Comparison of ENCODE assay signal across 8 cellular contexts in genomic region chr22:36237462-36238347, GRCh38. TPM values are rescaled to one million over a fixed set of nuclear protein-coding genes. Genes with fewer than 3 reads are reported as not detected.
DNase-seq lines count a peak whose midpoint lies in the region; ATAC-seq and TF ChIP-seq lines count a peak whose summit lies in the region.

No MANE protein-coding gene starts in this region.

- no peak for ATAC-seq in HG02840 (IDR thresholded peaks at IDR 0.05; ENCODE audit: low FRiP score, unreplicated experiment)

- peak overlapping the region; percentile 36 for H3K4me3 Mint-ChIP-seq in neural crest cell

- H3K36me3 Mint-ChIP-seq in neural crest cell (ENCODE audit: low read depth), result peaks cover 8% of the 10 kb centered on the region

- H3F3A ChIP-seq in OCI-LY1 (ENCODE audit: insufficient read depth, low read length), result no peaks in the 10 kb centered on the region

- H4K20me1 ChIP-seq in OCI-LY1 (ENCODE audit: insufficient read depth, low read length), result no peaks in the 10 kb centered on the region

- no peaks in the 10 kb centered on the region for H3K9me2 ChIP-seq in OCI-LY1 (ENCODE audit: low read depth, low read length)

- no peaks in the 10 kb centered on the region for H3K27me3 Mint-ChIP-seq in neural crest cell (ENCODE audit: low read depth)

- in situ Hi-C loops in G401 (cut with HindIII; ENCODE audit: low sequenced_read_pairs), result no loop called here
- in situ Hi-C loops in KBM-7 (cut with MboI; ENCODE audit: low pct_unique_long_range_greater_than_20kb, low sequenced_read_pairs), result no loop called here

- H3K9ac ChIP-seq in OCI-LY1 (ENCODE audit: low read length), result peak overlapping the region; percentile 97
- peak overlapping the region; percentile 85 to 87 for H3K9ac ChIP-seq in duodenal mucosa (ENCODE audit: low read depth in 1 of 2, low read length in 2 of 2)

- H3K27me3 ChIP-seq in OCI-LY1 (ENCODE audit: insufficient read depth, low read length), result no peaks in the 10 kb centered on the region
- no peaks in the 10 kb centered on the region for H3K27me3 ChIP-seq in duodenal mucosa (ENCODE audit: control insufficient read depth in 1 of 2, insufficient read depth in 2 of 2, low read length in 2 of 2)

- H3K9me3 ChIP-seq in OCI-LY1 (ENCODE audit: low read length) (no peaks in the 10 kb centered on the region), duodenal mucosa (ENCODE audit: control insufficient read depth in 1 of 2, low read length in 2 of 2) (no peaks in the 10 kb centered on the region)

- H3K9me3 Mint-ChIP-seq in neural crest cell, result peaks cover 6% of the 10 kb centered on the region

- no peak for TF ChIP-seq CTCF in OCI-LY1 (IDR thresholded peaks at IDR 0.05; ENCODE audit: low read length)
- no peak for TF ChIP-seq CTCF in neural crest cell (conservative IDR thresholded peaks at IDR 0.05)

- H3K4me1 ChIP-seq in OCI-LY1 (ENCODE audit: insufficient read depth, low read length, severe bottlenecking), result peaks cover 34% of the 10 kb centered on the region
- H3K4me1 ChIP-seq in duodenal mucosa (ENCODE audit: control insufficient read depth in 1 of 2, insufficient read depth in 2 of 2, low read length in 2 of 2), result peaks cover 31 to 36% of the 10 kb centered on the region in 2 donors

- peak overlapping the region; percentile 97 for H3K4me2 ChIP-seq in OCI-LY1 (ENCODE audit: low read length)

- peaks cover 28% of the 10 kb centered on the region for H3K36me3 ChIP-seq in OCI-LY1 (ENCODE audit: insufficient read depth, low read length)
- H3K36me3 ChIP-seq in duodenal mucosa (ENCODE audit: control insufficient read depth in 1 of 2, insufficient read depth in 2 of 2, low read length in 2 of 2), result peaks cover 12 to 13% of the 10 kb centered on the region in 2 donors

- H3K79me2 ChIP-seq in OCI-LY1 (ENCODE audit: insufficient read depth, low read length), result peaks cover 12% of the 10 kb centered on the region; the same call in 1 of the 2 replicates

- DNase-seq in G401 (ENCODE audit: low spot score) (peak; percentile 64), neural crest cell (ENCODE audit: low read depth, low spot score) (no peak), NCI-H748 treated with DMSO at 0.1 percent for 48 hours (lab: John Stamatoyannopoulos, UW) (no peak), NCI-H187 treated with DMSO at 0.1 percent for 48 hours (lab: John Stamatoyannopoulos, UW) (no peak), KBM-7 (no peak)

- peak overlapping the region; percentile 75 for H3K27ac Mint-ChIP-seq in neural crest cell (ENCODE audit: unreplicated experiment)

- H3K4me1 Mint-ChIP-seq in neural crest cell, result peaks cover 28% of the 10 kb centered on the region

- no peak overlapping the region for H2AFZ ChIP-seq in OCI-LY1 (ENCODE audit: low read length)

- H3K4me3 ChIP-seq in OCI-LY1 (ENCODE audit: low read depth, low read length, poor library complexity, severe bottlenecking) (peak overlapping the region; percentile 98), duodenal mucosa (ENCODE audit: low read depth in 1 of 2, low read length in 2 of 2) (peak overlapping the region; percentile 79 to 95)

- H3K27ac ChIP-seq in OCI-LY1 (ENCODE audit: low read depth, low read length, poor library complexity, severe bottlenecking) (peak overlapping the region; percentile 83), duodenal mucosa (ENCODE audit: low read depth, low read length) (no peak overlapping the region)

RNA-seq across cellular contexts. Expression of gene APOL2, which starts 1.6 kb away (rescaled TPM):
- total RNA-seq in G401 (2014; rRNA removed; shearing (Covaris generic)), result 22.8 and 33.5 TPM in 2 replicates
- 14.2 and 15.7 TPM in 2 replicates for total RNA-seq in neural crest cell

RNA-seq across cellular contexts. Expression of gene APOL1, which starts 15.2 kb away (rescaled TPM):
- not detected in 2 replicates for total RNA-seq in G401 (2014; rRNA removed; shearing (Covaris generic))
- total RNA-seq in neural crest cell, result not detected in 2 replicates

RNA-seq across cellular contexts. Expression of gene APOL4, which starts 36.1 kb away (rescaled TPM):
- not detected in 2 replicates for total RNA-seq in G401 (2014; rRNA removed; shearing (Covaris generic))
- not detected in 2 replicates for total RNA-seq in neural crest cell
